In genomic region chr9:136120438-136120844, GRCh38 we compare ENCODE assay signal across 17 cellular contexts. TPM values are rescaled to one million over a fixed set of nuclear protein-coding genes. Genes with fewer than 3 reads are reported as not detected.
DNase-seq lines count a peak whose midpoint lies in the region; ATAC-seq and TF ChIP-seq lines count a peak whose summit lies in the region.
"Had no signal": no experiment of that assay in that cellular context is flagged by ENCODE, and none has a peak within 500 bp of the region (broad histone marks: within the 10 kb centered on the region; RNA-seq: fewer than 3 reads in every experiment).

No MANE protein-coding gene starts in this region.

- H3K9me3 Mint-ChIP-seq in CD8-positive, alpha-beta memory T cell = no peaks in the 10 kb centered on the region
- H3K9me3 Mint-ChIP-seq in mesothelial cell of epicardium = no peaks in the 10 kb centered on the region

- H3K27ac Mint-ChIP-seq in CD8-positive, alpha-beta memory T cell = peak overlapping the region in 2 of 8 donors; percentile 46 to 84
- H3K27ac Mint-ChIP-seq in mesothelial cell of epicardium = no peak overlapping the region
- H3K27ac Mint-ChIP-seq: nephron progenitor cell had no signal

- TF ChIP-seq CTCF in 22Rv1 (IDR thresholded peaks at IDR 0.05) = no peak
- TF ChIP-seq CTCF in VCaP (conservative IDR thresholded peaks at IDR 0.05) = no peak
- TF ChIP-seq CTCF in mesothelial cell of epicardium (IDR thresholded peaks at IDR 0.05; ENCODE audit: unreplicated experiment) = no peak

- POLR2A ChIA-PET in CD8-positive, alpha-beta memory T cell (lab: Charles Lee) = interaction anchor here (1.1 to 1.4 kb wide), 2 partner anchors 11 to 31 kb away, joined by 3 to 4 read pairs; no protein-coding TSS in a partner anchor

- peak overlapping the region in 4 of 7 donors; percentile 65 to 91 (median 74) for H3K4me3 Mint-ChIP-seq in CD8-positive, alpha-beta memory T cell
- peak overlapping the region; percentile 10 for H3K4me3 Mint-ChIP-seq in mesothelial cell of epicardium

- H3K27ac ChIP-seq in 22Rv1 (peak overlapping the region; percentile 93), VCaP (peak overlapping the region; percentile 99)
- H3K27ac ChIP-seq in CD8-positive, alpha-beta memory T cell (ENCODE audit: low read depth, low read length) = no peak overlapping the region
- H3K27ac ChIP-seq: PC-9 had no signal

- no peaks in the 10 kb centered on the region for H3K36me3 ChIP-seq in CD8-positive, alpha-beta memory T cell (ENCODE audit: insufficient read depth, low read length)

- peaks cover 0 to 3% of the 10 kb centered on the region in 2 donors for H3K27me3 Mint-ChIP-seq in CD8-positive, alpha-beta memory T cell
- peaks cover 19% of the 10 kb centered on the region for H3K27me3 Mint-ChIP-seq in mesothelial cell of epicardium (ENCODE audit: low read depth)

- ATAC-seq in HG03378 (IDR thresholded peaks at IDR 0.05; ENCODE audit: unreplicated experiment) (no peak), GM21528 (IDR thresholded peaks at IDR 0.05; ENCODE audit: low FRiP score, unreplicated experiment) (no peak), HG02642 (IDR thresholded peaks at IDR 0.05; ENCODE audit: poor library complexity, unreplicated experiment) (no peak)

- H3K4me1 Mint-ChIP-seq in CD8-positive, alpha-beta memory T cell = peaks cover 0 to 24% (median 2%) of the 10 kb centered on the region in 3 donors
- no peaks in the 10 kb centered on the region for H3K4me1 Mint-ChIP-seq in mesothelial cell of epicardium
- H3K4me1 Mint-ChIP-seq: nephron progenitor cell had no signal

- DNase-seq in CD8-positive, alpha-beta memory T cell = no peak
- DNase-seq in mesothelial cell of epicardium (ENCODE audit: low spot score in 2 of 2, unreplicated experiment in 2 of 2) (no peak), NCI-H748 treated with DMSO at 0.1 percent for 48 hours (lab: John Stamatoyannopoulos, UW) (no peak)
- DNase-seq: activated gamma-delta T cell treated with Interleukin-2 at 50 U/mL for 16 hours, glutamatergic neuron, NCI-H2029, NCI-H524, nephron progenitor cell, PC-9, retina had no signal

- peaks cover 17% of the 10 kb centered on the region for H3K4me1 ChIP-seq in CD8-positive, alpha-beta memory T cell (ENCODE audit: insufficient read depth, low read length)

- no peaks in the 10 kb centered on the region for H3K9me3 ChIP-seq in CD8-positive, alpha-beta memory T cell (ENCODE audit: low read length)
- H3K9me3 ChIP-seq: suprapubic skin had no signal

- H3K4me3 ChIP-seq in CD8-positive, alpha-beta memory T cell (ENCODE audit: low read length) = no peak overlapping the region
- H3K4me3 ChIP-seq: lung had no signal

- CTCF ChIA-PET in CD8-positive, alpha-beta memory T cell (lab: Charles Lee) = interaction anchor here (7.0 to 7.8 kb wide), 2 partner anchors 31 to 152 kb away, joined by 81 to 86 read pairs; no protein-coding TSS in a partner anchor

- H3K27me3 ChIP-seq in CD8-positive, alpha-beta memory T cell (ENCODE audit: insufficient read depth, low read length, poor library complexity, severe bottlenecking) = no peaks in the 10 kb centered on the region

- H3K36me3 Mint-ChIP-seq in CD8-positive, alpha-beta memory T cell = peaks cover 0 to 7% (median 0%) of the 10 kb centered on the region in 3 donors
- no peaks in the 10 kb centered on the region for H3K36me3 Mint-ChIP-seq in mesothelial cell of epicardium

RNA-seq across cellular contexts. Expression of gene TMEM250, which starts 1.8 kb away (rescaled TPM):
- 10 to 100 TPM; 46.4 to 50.2 TPM for total RNA-seq in CD8-positive, alpha-beta memory T cell
- 74.9 TPM for polyA plus RNA-seq in CD8-positive, alpha-beta memory T cell
- 34.2 to 35.3 TPM (median 34.5 TPM) in 3 replicates for total RNA-seq in mesothelial cell of epicardium

RNA-seq across cellular contexts. Expression of gene NACC2, which starts 25.4 kb away (rescaled TPM):
- 1 to 10 TPM; 9.0 to 9.1 TPM for total RNA-seq in CD8-positive, alpha-beta memory T cell
- polyA plus RNA-seq in CD8-positive, alpha-beta memory T cell = 2.9 TPM
- total RNA-seq in mesothelial cell of epicardium = 18.4 to 20.0 TPM (median 19.1 TPM) in 3 replicates
